In the genomic region with DNA sequence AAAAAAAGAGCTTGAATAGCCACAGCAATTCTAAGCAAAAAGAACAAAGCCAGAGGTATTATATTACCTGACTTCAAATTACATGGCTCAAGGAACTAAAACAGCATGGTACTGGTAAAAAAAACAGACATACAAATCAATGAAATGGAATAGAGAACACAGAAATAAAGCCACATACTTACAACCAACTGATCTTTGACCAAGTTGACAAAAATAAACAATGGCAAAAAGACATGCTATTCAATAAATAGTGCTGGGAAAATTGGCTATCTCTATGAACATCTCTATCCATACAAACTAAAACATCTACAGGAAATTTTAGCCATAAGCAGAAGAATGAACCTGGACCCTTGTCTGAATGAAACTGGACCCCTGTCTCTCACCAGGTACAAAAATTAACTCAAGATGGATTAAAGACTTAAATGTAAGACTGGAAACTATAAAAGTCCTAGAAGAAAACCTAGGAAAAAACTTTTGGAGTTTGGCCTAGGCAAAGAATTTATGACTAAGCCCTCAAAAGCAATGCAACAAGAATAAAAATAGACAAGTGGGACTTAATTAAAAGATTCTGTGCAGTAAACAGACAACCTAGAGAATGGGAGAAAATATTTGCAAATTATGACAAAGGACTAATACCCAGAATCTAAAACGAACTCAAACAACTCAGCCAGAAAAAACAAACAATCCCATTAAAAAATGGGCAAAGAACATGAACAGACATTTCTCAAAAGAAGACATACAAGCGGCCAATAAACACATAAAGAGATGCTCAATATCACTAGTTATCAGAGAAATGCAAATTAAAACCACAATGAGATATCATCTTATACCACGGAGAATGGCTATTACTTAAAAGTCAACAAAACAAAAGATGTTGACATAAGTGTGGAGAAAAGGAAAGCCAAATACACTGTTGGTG, we compare ENCODE assay signal across 16 cellular contexts.
"Had no signal": no experiment of that assay in that cellular context is flagged by ENCODE, and none has a peak within 500 bp of the region (broad histone marks: within the 10 kb centered on the region; RNA-seq: fewer than 3 reads in every experiment).

No MANE protein-coding gene starts in this region.

- H3K9me3 ChIP-seq: uterus had no signal

- DNase-seq: activated B cell treated with CpG ODN at 0.5 μM for 24 hours; activated CD4-positive, alpha-beta T cell treated with anti-CD3 and anti-CD28 coated beads, Interleukin-2, amount 10 ng/mL, durations not matched to agents 24 days and 14 days; activated naive CD4-positive, alpha-beta T cell; effector memory CD8-positive, alpha-beta T cell; foreskin melanocyte; heart left ventricle; kidney; left ventricle myocardium superior; mesendoderm; occipital lobe; right cardiac atrium; tibial artery; uterus had no signal

- ATAC-seq: effector memory CD8-positive, alpha-beta T cell; heart left ventricle; left ventricle myocardium superior; right cardiac atrium; stimulated activated effector memory CD8-positive, alpha-beta T cell treated with anti-CD3 and anti-CD28 coated beads, Interleukin-12 subunit alpha, Interleukin-12 subunit beta, amount 100 ng/mL, for 72 hours had no signal

- H3K4me3 ChIP-seq: heart left ventricle, smooth muscle cell, tibial artery, uterus had no signal

- H3K27me3 ChIP-seq: heart left ventricle, tibial artery, uterus had no signal

- H3K36me3 ChIP-seq: heart left ventricle, tibial artery, uterus had no signal

- H3K27ac ChIP-seq: epithelial cell of prostate, heart left ventricle, uterus had no signal

- H3K4me1 ChIP-seq: uterus had no signal

- H3K4me2 ChIP-seq: smooth muscle cell had no signal
